19 cellular contexts compared by ENCODE assay signal in genomic region chr14:53365516-53366130, GRCh38.
DNase-seq lines count a peak whose midpoint lies in the region; TF ChIP-seq lines count a peak whose summit lies in the region.
"Had no signal": no experiment of that assay in that cellular context is flagged by ENCODE, and none has a peak within 500 bp of the region (broad histone marks: within the 10 kb centered on the region; RNA-seq: fewer than 3 reads in every experiment).

No MANE protein-coding gene starts in this region.

- no peaks in the 10 kb centered on the region for H3K9me3 ChIP-seq in adipocyte (ENCODE audit: control insufficient read depth, low read length)
- H3K9me3 ChIP-seq in Peyer's patch: no peaks in the 10 kb centered on the region

- no peak overlapping the region for H3K4me3 ChIP-seq in adipocyte (ENCODE audit: low read length)
- no peak overlapping the region for H3K4me3 ChIP-seq in choroid plexus epithelial cell (ENCODE audit: low read depth, low read length)
- no peak overlapping the region for H3K4me3 ChIP-seq in skeletal muscle cell (ENCODE audit: low read depth, low read length)
- no peak overlapping the region for H3K4me3 ChIP-seq in Peyer's patch

- peaks cover 41% of the 10 kb centered on the region for H3K4me1 ChIP-seq in adipocyte (ENCODE audit: control insufficient read depth, insufficient read depth, low read length)
- no peaks in the 10 kb centered on the region for H3K4me1 ChIP-seq in Peyer's patch

- H3K27me3 ChIP-seq in adipocyte (replicated peaks; ENCODE audit: control insufficient read depth, insufficient read depth, low read length) (no peaks in the 10 kb centered on the region), Peyer's patch (no peaks in the 10 kb centered on the region)

- no peak overlapping the region for H3K27ac ChIP-seq in Peyer's patch

- H3K9ac ChIP-seq in adipocyte (ENCODE audit: low read length): no peak overlapping the region

- TF ChIP-seq CTCF in choroid plexus epithelial cell (conservative IDR thresholded peaks at IDR 0.05; ENCODE audit: low read depth, low read length): no peak
- no peak for TF ChIP-seq CTCF in Peyer's patch (IDR thresholded peaks at IDR 0.05)

- H3K36me3 ChIP-seq in adipocyte (ENCODE audit: control insufficient read depth, insufficient read depth, low read length, severe bottlenecking) (no peaks in the 10 kb centered on the region), Peyer's patch (no peaks in the 10 kb centered on the region)

- peak; percentile 73 for DNase-seq in adipocyte (ENCODE audit: low read depth)
- peak; percentile 75 for DNase-seq in choroid plexus epithelial cell (ENCODE audit: low read depth)
- peak; percentile 11 for DNase-seq in foreskin melanocyte
- peak; percentile 52 for DNase-seq in skeletal muscle cell (ENCODE audit: low read depth)
- no peak for DNase-seq in NCI-H2029 (lab: John Stamatoyannopoulos, UW)
- DNase-seq in Peyer's patch: no peak
- no peak for DNase-seq in medulla oblongata (ENCODE audit: extremely low spot score)
- no peak for DNase-seq in COLO668 (lab: John Stamatoyannopoulos, UW; ENCODE audit: unreplicated experiment)
- DNase-seq: CD4-positive, alpha-beta memory T cell; DMS79; HFFc6; Kasumi-1; MM.1S; NCI-H1105 treated with DMSO at 0.1 percent for 48 hours; NCI-H187 treated with DMSO at 0.1 percent for 48 hours; NCI-H2171; NCI-H748 treated with DMSO at 0.1 percent for 48 hours; OCI-M1; RPMI8226 had no signal

- TF ChIP-seq POLR2A in Peyer's patch (IDR thresholded peaks at IDR 0.05): no peak

Comparison
In these comparisons a context has a peak if more than half of its experiments do, and no peak if none do; other contexts are left out.
1. DNase-seq: peak in adipocyte (single experiment), choroid plexus epithelial cell (single experiment), foreskin melanocyte (single experiment) and skeletal muscle cell (single experiment); none in NCI-H2029 (single experiment), Peyer's patch (0 of 3), medulla oblongata (single experiment) and COLO668 (single experiment).